9 cellular contexts compared by ENCODE assay signal in genomic region chr18:57748770-57749603, GRCh38. TPM values are rescaled to one million over a fixed set of nuclear protein-coding genes. Genes with fewer than 3 reads are reported as not detected.
A peak's percentile ranks its signal among the peaks of the same experiment; 100 is the strongest.
DNase-seq lines count a peak whose midpoint lies in the region; ATAC-seq, FAIRE-seq and TF ChIP-seq lines count a peak whose summit lies in the region.
"Had no signal": no experiment of that assay in that cellular context is flagged by ENCODE, and none has a peak within 500 bp of the region (broad histone marks: within the 10 kb centered on the region; RNA-seq: fewer than 3 reads in every experiment).

No MANE protein-coding gene starts in this region.

- peak overlapping the region; percentile 31 for H3K4me3 ChIP-seq in OCI-LY3 (ENCODE audit: low read length)

- peak overlapping the region; percentile 44 to 87 (median 79) for H3K27ac Mint-ChIP-seq in CD14-positive monocyte
- H3K27ac Mint-ChIP-seq in activated CD4-positive, alpha-beta T cell treated with anti-CD3 and anti-CD28 coated beads, Interleukin-2, amount 10 ng/mL, durations not matched to agents 7 days and 5 days = no peak overlapping the region
- H3K27ac Mint-ChIP-seq: activated naive CD8-positive, alpha-beta T cell had no signal

- H4K20me1 ChIP-seq in OCI-LY3 (ENCODE audit: insufficient read depth, low read length) = no peaks in the 10 kb centered on the region

- no peaks in the 10 kb centered on the region for H3K36me3 Mint-ChIP-seq in CD14-positive monocyte
- H3K36me3 Mint-ChIP-seq in activated CD4-positive, alpha-beta T cell treated with anti-CD3 and anti-CD28 coated beads, Interleukin-2, amount 10 ng/mL, durations not matched to agents 7 days and 5 days (ENCODE audit: low read depth) = no peaks in the 10 kb centered on the region
- H3K36me3 Mint-ChIP-seq: activated naive CD8-positive, alpha-beta T cell had no signal

- intact Hi-C loops in CD14-positive monocyte (cut with micrococcal nuclease) = loop anchor here (2.0 to 10.0 kb wide), 2 partner anchors 20 to 84 kb away; no protein-coding TSS in a partner anchor

- H3K4me2 ChIP-seq in OCI-LY3 (ENCODE audit: low read length) = peak overlapping the region; percentile 54

- H3K4me1 ChIP-seq in OCI-LY3 (ENCODE audit: low read length) = peaks cover 54% of the 10 kb centered on the region

- no peaks in the 10 kb centered on the region for H3K79me2 ChIP-seq in OCI-LY3 (ENCODE audit: low read length)

- no peak for DNase-seq in CD14-positive monocyte (ENCODE audit: low spot score)
- DNase-seq in activated CD4-positive, alpha-beta T cell treated with anti-CD3 and anti-CD28 coated beads, Interleukin-2, amount 10 ng/mL, durations not matched to agents 7 days and 5 days = no peak
- DNase-seq in substantia nigra (lab: John Stamatoyannopoulos, UW) = no peak
- no peak for DNase-seq in T-helper 1 cell

- H3K9ac ChIP-seq in OCI-LY3 (ENCODE audit: low read length) = peak overlapping the region; percentile 35

- H3K9me3 ChIP-seq in OCI-LY3 (ENCODE audit: insufficient read depth, low read length) = no peaks in the 10 kb centered on the region

- CTCF ChIA-PET in activated CD4-positive, alpha-beta T cell treated with anti-CD3 and anti-CD28 coated beads, Interleukin-2, amount 10 ng/mL, durations not matched to agents 7 days and 5 days (lab: Charles Lee) = interaction anchor here (0.5 kb wide), 1 partner anchor 145 kb away, joined by 5 read pairs; no protein-coding TSS in a partner anchor

- POLR2A ChIA-PET in activated CD4-positive, alpha-beta T cell treated with anti-CD3 and anti-CD28 coated beads, Interleukin-2, amount 10 ng/mL, durations not matched to agents 7 days and 5 days (lab: Charles Lee) = no interaction called here

- ATAC-seq in GM19438 (IDR thresholded peaks at IDR 0.05; ENCODE audit: low read depth, unreplicated experiment) (peak; percentile 76), HG03354 (IDR thresholded peaks at IDR 0.05; ENCODE audit: poor library complexity, severe bottlenecking, unreplicated experiment) (peak; percentile 97)

- no peaks in the 10 kb centered on the region for H3K9me3 Mint-ChIP-seq in CD14-positive monocyte
- no peaks in the 10 kb centered on the region for H3K9me3 Mint-ChIP-seq in activated CD4-positive, alpha-beta T cell treated with anti-CD3 and anti-CD28 coated beads, Interleukin-2, amount 10 ng/mL, durations not matched to agents 7 days and 5 days

- H3K27ac ChIP-seq in OCI-LY3 (ENCODE audit: low read length) (peak overlapping the region; percentile 62), substantia nigra (ENCODE audit: low read depth, low read length, poor library complexity, severe bottlenecking) (no peak overlapping the region)

- no peak overlapping the region for H3K4me3 Mint-ChIP-seq in CD14-positive monocyte
- no peak overlapping the region for H3K4me3 Mint-ChIP-seq in activated CD4-positive, alpha-beta T cell treated with anti-CD3 and anti-CD28 coated beads, Interleukin-2, amount 10 ng/mL, durations not matched to agents 7 days and 5 days
- H3K4me3 Mint-ChIP-seq: activated naive CD8-positive, alpha-beta T cell had no signal

- peaks cover 25% of the 10 kb centered on the region for H3K4me1 Mint-ChIP-seq in CD14-positive monocyte
- peaks cover 12% of the 10 kb centered on the region for H3K4me1 Mint-ChIP-seq in activated CD4-positive, alpha-beta T cell treated with anti-CD3 and anti-CD28 coated beads, Interleukin-2, amount 10 ng/mL, durations not matched to agents 7 days and 5 days

- H2AFZ ChIP-seq in OCI-LY3 (ENCODE audit: low read depth, low read length) = 0 out of 2 replicates have a peak overlapping the region, but pooled peaks have one; percentile 12

- TF ChIP-seq CTCF in CD14-positive monocyte (IDR thresholded peaks at IDR 0.05) = no peak
- TF ChIP-seq CTCF in OCI-LY3 (IDR thresholded peaks at IDR 0.05; ENCODE audit: low read depth, low read length) = no peak

- FAIRE-seq in islet of Langerhans (lab: Jason Lieb, UNC) = peak; percentile 66

- no peaks in the 10 kb centered on the region for H3K27me3 ChIP-seq in OCI-LY3 (ENCODE audit: low read depth, low read length)

- H3K36me3 ChIP-seq in OCI-LY3 (replicated peaks; ENCODE audit: low read depth, low read length) = no peaks in the 10 kb centered on the region

- H3K27me3 Mint-ChIP-seq in CD14-positive monocyte (ENCODE audit: low read depth in 3 of 3) = no peaks in the 10 kb centered on the region
- H3K27me3 Mint-ChIP-seq in activated CD4-positive, alpha-beta T cell treated with anti-CD3 and anti-CD28 coated beads, Interleukin-2, amount 10 ng/mL, durations not matched to agents 7 days and 5 days = no peaks in the 10 kb centered on the region
- H3K27me3 Mint-ChIP-seq: activated naive CD8-positive, alpha-beta T cell had no signal

RNA-seq across cellular contexts. Expression of gene ATP8B1, which starts 54.1 kb away (rescaled TPM):
- polyA plus RNA-seq in CD14-positive monocyte = under 1 TPM; 0.02 to 0.11 TPM
- total RNA-seq in activated CD4-positive, alpha-beta T cell treated with anti-CD3 and anti-CD28 coated beads, Interleukin-2, amount 10 ng/mL, durations not matched to agents 7 days and 5 days = not detected
